In the genomic region with DNA sequence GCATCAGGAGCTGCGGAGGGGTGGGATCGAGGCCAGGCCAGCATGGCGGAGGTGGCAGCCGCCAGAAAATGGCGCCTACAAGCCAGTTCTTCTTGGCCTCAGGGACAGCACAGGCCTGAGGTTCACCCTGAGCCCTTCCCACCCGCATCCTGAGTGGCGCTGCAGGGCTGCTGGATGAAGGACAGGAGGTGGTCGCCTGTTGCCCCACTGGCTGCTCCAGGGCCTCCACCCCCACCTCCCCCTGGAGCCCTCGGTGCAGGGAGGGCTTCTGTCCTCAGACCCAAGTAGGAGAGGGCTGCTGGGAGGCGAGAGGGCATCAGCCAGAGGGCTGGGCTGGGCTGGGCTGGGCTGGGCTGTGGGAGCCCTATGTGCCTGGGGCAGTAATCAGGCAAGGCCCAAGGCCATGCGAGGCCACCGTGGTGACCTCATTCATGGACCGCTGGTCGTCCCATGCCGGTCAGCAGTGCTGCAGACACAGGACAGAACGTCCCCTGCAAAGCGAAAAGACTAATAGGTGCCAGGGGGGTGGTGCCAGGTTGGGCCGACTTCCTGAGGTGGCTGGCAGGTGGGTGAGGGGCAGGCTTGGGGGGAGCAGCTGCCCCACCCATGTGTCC, we compare ENCODE assay signal across 23 cellular contexts. TPM values are rescaled to one million over a fixed set of nuclear protein-coding genes. Genes with fewer than 3 reads are reported as not detected.
"Had no signal": no experiment of that assay in that cellular context is flagged by ENCODE, and none has a peak within 500 bp of the region (broad histone marks: within the 10 kb centered on the region; RNA-seq: fewer than 3 reads in every experiment).

No MANE protein-coding gene starts in this region.

- H3K36me3 ChIP-seq: uterus had no signal

- FAIRE-seq: colon had no signal

- H3K27me3 ChIP-seq: dorsolateral prefrontal cortex, tibial artery, uterus had no signal

- ATAC-seq: activated CD8-positive, alpha-beta memory T cell treated with anti-CD3 and anti-CD28 coated beads, Interleukin-2, amount 10 ng/mL, durations not matched to agents 7 days and 5 days; lower lobe of right lung; natural killer cell treated with Interleukin-12 subunit alpha and Interleukin-12 subunit beta and Interleukin-15 and Interleukin-18, amount 100 ng/mL, for 72 hours had no signal

- H3K9me3 ChIP-seq: lower lobe of right lung, tibial artery, uterus had no signal

- H3K27ac ChIP-seq: uterus had no signal

- H3K4me3 ChIP-seq: lower lobe of right lung, uterus had no signal

- DNase-seq: activated B cell treated with CpG ODN at 0.5 μM for 24 hours; activated CD4-positive, alpha-beta memory T cell treated with anti-CD3 and anti-CD28 coated beads, Interleukin-2, amount 10 ng/mL, durations not matched to agents 7 days and 5 days; activated CD4-positive, alpha-beta T cell treated with anti-CD3 and anti-CD28 coated beads for 48 hours; activated CD8-positive, alpha-beta memory T cell treated with anti-CD3 and anti-CD28 coated beads, Interleukin-2, amount 10 ng/mL, durations not matched to agents 7 days and 5 days; activated naive CD8-positive, alpha-beta T cell treated with anti-CD3 and anti-CD28 coated beads, Interleukin-2, amount 10 ng/mL, durations not matched to agents 7 days and 5 days; central memory CD4-positive, alpha-beta T cell; dorsolateral prefrontal cortex; endodermal cell; foreskin melanocyte; glutamatergic neuron; kidney glomerular epithelial cell; lower lobe of right lung; retina; stimulated activated CD4-positive, alpha-beta T cell treated with anti-CD3 and anti-CD28 coated beads, Interleukin-12 subunit alpha, Interleukin-12 subunit beta, amount 100 ng/mL, for 4 hours; stimulated activated CD4-positive, alpha-beta T cell treated with anti-CD3 and anti-CD28 coated beads, Interleukin-1b, Interleukin-23, amount 100 ng/mL, for 48 hours; stimulated activated CD8-positive, alpha-beta memory T cell treated with anti-CD3 and anti-CD28 coated beads, Interleukin-4, amount 100 ng/mL, for 48 hours; stimulated activated naive CD4-positive, alpha-beta T cell; tibial artery; uterus had no signal

- H3K4me1 ChIP-seq: uterus had no signal

RNA-seq across cellular contexts. Expression of a gene that starts 37.3 kb away (rescaled TPM):
- total RNA-seq: activated CD4-positive, alpha-beta memory T cell treated with anti-CD3 and anti-CD28 coated beads, Interleukin-2, amount 10 ng/mL, durations not matched to agents 7 days and 5 days; activated CD8-positive, alpha-beta memory T cell treated with anti-CD3 and anti-CD28 coated beads, Interleukin-2, amount 10 ng/mL, durations not matched to agents 7 days and 5 days; activated naive CD8-positive, alpha-beta T cell treated with anti-CD3 and anti-CD28 coated beads, Interleukin-2, amount 10 ng/mL, durations not matched to agents 7 days and 5 days; natural killer cell treated with Interleukin-12 subunit alpha and Interleukin-12 subunit beta and Interleukin-15 and Interleukin-18, amount 100 ng/mL, for 72 hours; posterior vena cava; subcutaneous adipose tissue had no signal
